ENCODE assay signal across 24 cellular contexts in genomic region chr1:41958015-41958673, GRCh38. TPM values are rescaled to one million over a fixed set of nuclear protein-coding genes. Genes with fewer than 3 reads are reported as not detected.
DNase-seq lines count a peak whose midpoint lies in the region; TF ChIP-seq lines count a peak whose summit lies in the region.
"Had no signal": no experiment of that assay in that cellular context is flagged by ENCODE, and none has a peak within 500 bp of the region (broad histone marks: within the 10 kb centered on the region; RNA-seq: fewer than 3 reads in every experiment).

No MANE protein-coding gene starts in this region.

- H3K9ac ChIP-seq in mammary epithelial cell (ENCODE audit: insufficient read depth, low read length) = no peak overlapping the region

- H3K27me3 Mint-ChIP-seq in MCF 10A (ENCODE audit: insufficient read depth, unreplicated experiment) = no peaks in the 10 kb centered on the region
- peaks cover 6% of the 10 kb centered on the region for H3K27me3 Mint-ChIP-seq in nephron progenitor cell (ENCODE audit: low read depth, poor library complexity)

- H3K36me3 Mint-ChIP-seq in MCF 10A (ENCODE audit: insufficient read depth, unreplicated experiment) = no peaks in the 10 kb centered on the region
- no peaks in the 10 kb centered on the region for H3K36me3 Mint-ChIP-seq in nephron progenitor cell (ENCODE audit: low read depth)
- H3K36me3 Mint-ChIP-seq: CD8-positive, alpha-beta T cell; IgD-negative memory B cell had no signal

- peak overlapping the region; percentile 40 for H3K27ac ChIP-seq in mammary epithelial cell (ENCODE audit: insufficient read depth, low read depth, low read length)
- H3K27ac ChIP-seq in RWPE1 = peak overlapping the region; percentile 45

- no TSS peak for BruUV-seq in mammary epithelial cell (replicated peaks; lab: Mats Ljungman, UMichigan)
- no TSS peak for BruUV-seq in MCF 10A (replicated peaks; lab: Mats Ljungman, UMichigan)

- POLR2A ChIA-PET in MCF 10A (lab: Yijun Ruan, JAX) = interaction anchor here (0.7 to 1.5 kb wide), 5 partner anchors 10 to 95 kb away, joined by 3 read pairs; partner anchors contain the start of gene HIVEP3
- POLR2A ChIA-PET in RWPE1 (lab: Yijun Ruan, JAX; ENCODE audit: low non-redundant PET) = no interaction called here

- DNase-seq in mammary epithelial cell (no peak), MCF 10A (ENCODE audit: unreplicated experiment) (no peak), RWPE1 (ENCODE audit: low spot score) (no peak), nephron progenitor cell (no peak), DMS 273 treated with DMSO at 0.1 percent for 48 hours (lab: John Stamatoyannopoulos, UW) (no peak), posterior cingulate gyrus (no peak), DMS53 treated with DMSO at 0.1 percent for 48 hours (lab: John Stamatoyannopoulos, UW; ENCODE audit: unreplicated experiment) (no peak), midbrain (lab: John Stamatoyannopoulos, UW) (no peak)
- DNase-seq: 8988T; AML-193; C1 segment of cervical spinal cord; CD8-positive, alpha-beta T cell; DMS153; GF-D8; GOT3; Kasumi-1; NCI-H1417; NCI-H187; NCI-H2107; NCI-H446 treated with DMSO at 0.1 percent for 48 hours; NCI-H526 treated with DMSO at 0.1 percent for 48 hours; T-helper 1 cell had no signal

- H3K4me1 Mint-ChIP-seq in MCF 10A (ENCODE audit: insufficient read depth, unreplicated experiment) (peaks cover 26% of the 10 kb centered on the region), nephron progenitor cell (peaks cover 14% of the 10 kb centered on the region)

- in situ Hi-C loops in mammary epithelial cell (cut with MboI; ENCODE audit: low sequenced_read_pairs in 2 of 2) = no loop called here

- WGBS in mammary epithelial cell (ENCODE audit: low coverage, missing lambda C conversion rate) = 84% methylated on average over 6 of the region's 6 CpGs

- peaks cover 61% of the 10 kb centered on the region for H3K4me1 ChIP-seq in mammary epithelial cell (ENCODE audit: insufficient read depth, low read length)

- H3K79me2 ChIP-seq in mammary epithelial cell (ENCODE audit: insufficient read depth, low read length) = peaks cover 11% of the 10 kb centered on the region

- H3K9me3 Mint-ChIP-seq in MCF 10A (ENCODE audit: unreplicated experiment) = no peaks in the 10 kb centered on the region
- no peaks in the 10 kb centered on the region for H3K9me3 Mint-ChIP-seq in nephron progenitor cell
- H3K9me3 Mint-ChIP-seq: CD8-positive, alpha-beta T cell; IgD-negative memory B cell had no signal

- H2AFZ ChIP-seq in mammary epithelial cell (ENCODE audit: low read depth, low read length) = no peak overlapping the region

- no peaks in the 10 kb centered on the region for H3K27me3 ChIP-seq in mammary epithelial cell (ENCODE audit: insufficient read depth, low read length)
- H3K27me3 ChIP-seq: MG63 had no signal

- H3K27ac Mint-ChIP-seq in MCF 10A (ENCODE audit: low read depth, unreplicated experiment) (no peak overlapping the region), nephron progenitor cell (peak overlapping the region; percentile 21)
- H3K27ac Mint-ChIP-seq: CD8-positive, alpha-beta T cell; IgD-negative memory B cell had no signal

- H3K4me3 Mint-ChIP-seq in MCF 10A (ENCODE audit: unreplicated experiment) (no peak overlapping the region), nephron progenitor cell (no peak overlapping the region)
- H3K4me3 Mint-ChIP-seq: CD8-positive, alpha-beta T cell; IgD-negative memory B cell had no signal

- no peaks in the 10 kb centered on the region for H3K9me3 ChIP-seq in mammary epithelial cell (replicated peaks; ENCODE audit: insufficient read depth, low read length)
- H3K9me3 ChIP-seq: MG63 had no signal

- dilution Hi-C loops in mammary epithelial cell (cut with HindIII; ENCODE audit: low sequenced_read_pairs) = no loop called here

- TF ChIP-seq CTCF in mammary epithelial cell (conservative IDR thresholded peaks at IDR 0.05 in 1 of 2, IDR thresholded peaks at IDR 0.05 in 1 of 2; ENCODE audit: extremely low read depth in 1 of 2, insufficient read depth in 1 of 2, low read depth in 1 of 2, low read length in 2 of 2) (no peak), MCF 10A (IDR thresholded peaks at IDR 0.05; ENCODE audit: unreplicated experiment) (no peak), RWPE1 (conservative IDR thresholded peaks at IDR 0.05; ENCODE audit: low read depth) (no peak), nephron progenitor cell (IDR thresholded peaks at IDR 0.05) (no peak)

- CTCF ChIA-PET in mammary epithelial cell (lab: Charles Lee; ENCODE audit: low non-redundant PET) (no interaction called here), MCF 10A (lab: Yijun Ruan, JAX) (interaction anchor here (0.9 to 1.4 kb wide), 3 partner anchors 36 to 384 kb away, joined by 3 to 6 read pairs (median 3); no protein-coding TSS in a partner anchor), RWPE1 (lab: Yijun Ruan, JAX) (interaction anchor here (1.3 kb wide), 1 partner anchor 66 kb away, joined by 3 read pairs; no protein-coding TSS in a partner anchor)

- H3K4me2 ChIP-seq in mammary epithelial cell (ENCODE audit: insufficient read depth, low read depth, low read length) = peak overlapping the region; percentile 50

- intact Hi-C loops in mammary epithelial cell (cut with micrococcal nuclease) = no loop called here
- intact Hi-C loops in MCF 10A (cut with micrococcal nuclease) = no loop called here
- intact Hi-C loops in posterior cingulate gyrus (cut with DNase I) = no loop called here

- H3K4me3 ChIP-seq in mammary epithelial cell (replicated peaks in 1 of 3; ENCODE audit: insufficient read depth in 1 of 3, low read depth in 2 of 3, low read length in 3 of 3) = no peak overlapping the region
- H3K4me3 ChIP-seq: MG63 had no signal

- H4K20me1 ChIP-seq in mammary epithelial cell (ENCODE audit: insufficient read depth, low read length) = no peaks in the 10 kb centered on the region

- no peaks in the 10 kb centered on the region for H3K36me3 ChIP-seq in mammary epithelial cell (ENCODE audit: insufficient read depth, low read length)
- H3K36me3 ChIP-seq: MG63 had no signal

RNA-seq across cellular contexts. Expression of gene HIVEP3, which starts 39.4 kb away (rescaled TPM):
- total RNA-seq in mammary epithelial cell = 1 to 10 TPM; 4.5 to 7.9 TPM
- 6.6 TPM for polyA plus RNA-seq in mammary epithelial cell
- polyA minus RNA-seq in mammary epithelial cell = 9.8 TPM
- 0.61 and 1.2 TPM in 2 replicates for total RNA-seq in MCF 10A (2022)
